Comparison of ENCODE assay signal across 27 cellular contexts in the genomic region with DNA sequence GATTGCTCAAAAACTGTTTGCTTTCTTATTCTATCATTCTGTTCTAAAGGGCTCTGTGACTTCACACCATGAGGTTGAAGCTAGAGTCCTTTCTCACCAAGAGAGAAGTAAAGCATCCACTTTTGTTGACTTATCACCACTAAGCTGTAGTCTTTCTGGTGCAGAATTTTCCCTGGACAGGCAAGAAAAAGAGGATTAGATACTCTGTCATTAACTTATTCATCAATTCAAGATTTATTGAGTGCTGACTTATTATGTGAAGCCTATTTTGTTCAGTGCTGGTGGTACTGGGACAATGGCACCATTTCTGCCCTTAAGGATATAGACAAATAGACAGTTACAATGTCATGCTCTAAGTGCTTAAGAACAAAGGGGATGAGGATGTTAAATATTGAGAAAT. TPM values are rescaled to one million over a fixed set of nuclear protein-coding genes. Genes with fewer than 3 reads are reported as not detected.
"Had no signal": no experiment of that assay in that cellular context is flagged by ENCODE, and none has a peak within 500 bp of the region (broad histone marks: within the 10 kb centered on the region; RNA-seq: fewer than 3 reads in every experiment).

No MANE protein-coding gene starts in this region.

- H3K4me3 ChIP-seq: psoas muscle, right lobe of liver, sigmoid colon, suprapubic skin, thoracic aorta, thyroid gland, transverse colon, upper lobe of right lung, uterus had no signal

- H3K36me3 ChIP-seq: neutrophil, right lobe of liver, sigmoid colon, suprapubic skin, thoracic aorta, thyroid gland, transverse colon, upper lobe of right lung, uterus had no signal

- H3K27me3 ChIP-seq: neutrophil, right lobe of liver, sigmoid colon, thyroid gland, uterus had no signal

- H3K9me3 ChIP-seq: neutrophil, psoas muscle, right lobe of liver, sigmoid colon, suprapubic skin, thoracic aorta, thyroid gland, transverse colon, upper lobe of right lung, uterus had no signal

- H3K27ac ChIP-seq: neutrophil, parathyroid adenoma, psoas muscle, right lobe of liver, sigmoid colon, suprapubic skin, thoracic aorta, thyroid gland, transverse colon, upper lobe of right lung, uterus had no signal

- DNase-seq: naive B cell; naive thymus-derived CD8-positive, alpha-beta T cell; nephron progenitor cell; nucleus accumbens; posterior cingulate gyrus; psoas muscle; right cardiac atrium; right lobe of liver; sigmoid colon; small intestine; stimulated activated CD4-positive, alpha-beta T cell treated with anti-CD3 and anti-CD28 coated beads, Interleukin-15, amount 100 ng/mL, for 24 hours; stimulated activated CD4-positive, alpha-beta T cell treated with anti-CD3 and anti-CD28 coated beads, Interleukin-2, amount 100 ng/mL, for 24 hours; stimulated activated CD4-positive, alpha-beta T cell treated with anti-CD3 and anti-CD28 coated beads, Interleukin-2, amount 100 ng/mL, for 48 hours; stimulated activated CD4-positive, alpha-beta T cell treated with anti-CD3 and anti-CD28 coated beads, Interleukin-4, amount 100 ng/mL, for 24 hours; stimulated activated naive B cell treated with anti-CD40 and anti-IgM and Interleukin-4, amounts not matched to agents 10 μg/mL and 1 μg/mL and 100 μg/mL, for 72 hours; stimulated activated naive CD4-positive, alpha-beta T cell treated with Interleukin-2 at 50 U/mL for 16 hours; substantia nigra; thyroid gland; transverse colon; upper lobe of right lung; uterus had no signal

- H3K4me1 ChIP-seq: parathyroid adenoma, psoas muscle, right lobe of liver, suprapubic skin, thyroid gland, upper lobe of right lung, uterus had no signal

RNA-seq across cellular contexts. Expression of a gene that starts 10.1 kb away (rescaled TPM):
- total RNA-seq: natural killer cell treated with Interleukin-12 subunit alpha and Interleukin-12 subunit beta and Interleukin-15 and Interleukin-18, amount 100 ng/mL, for 72 hours; osteocyte had no signal
